In genomic region chr11:29279716-29280115, GRCh38 we compare ENCODE assay signal across 22 cellular contexts.
"Had no signal": no experiment of that assay in that cellular context is flagged by ENCODE, and none has a peak within 500 bp of the region (broad histone marks: within the 10 kb centered on the region; RNA-seq: fewer than 3 reads in every experiment).

No MANE protein-coding gene starts in this region.

- ATAC-seq: activated CD8-positive, alpha-beta memory T cell treated with anti-CD3 and anti-CD28 coated beads, Interleukin-2, amount 10 ng/mL, durations not matched to agents 7 days and 5 days; Panc1; Right ventricle myocardium inferior; WTC11 had no signal

- H3K4me3 ChIP-seq: SJCRH30 had no signal

- DNase-seq: activated CD4-positive, alpha-beta T cell treated with anti-CD3 and anti-CD28 coated beads, Interleukin-2, amount 10 ng/mL, durations not matched to agents 24 days and 14 days; activated CD4-positive, alpha-beta T cell treated with anti-CD3 and anti-CD28 coated beads, Interleukin-2, amount 50 U/mL, for 48 hours; activated CD4-positive, CD25-positive, alpha-beta regulatory T cell treated with anti-CD3 and anti-CD28 coated beads, Interleukin-2, amount 50 U/mL, for 72 hours; activated CD8-positive, alpha-beta memory T cell treated with anti-CD3 and anti-CD28 coated beads, Interleukin-2, amount 10 ng/mL, durations not matched to agents 7 days and 5 days; activated effector memory CD4-positive, alpha-beta T cell treated with Interleukin-2 at 50 U/mL for 16 hours; activated naive CD4-positive, alpha-beta T cell; activated T-cell treated with anti-CD3 and anti-CD28 coated beads, Interleukin-2, amount 50 U/mL, for 24 hours; aorta; central memory CD4-positive, alpha-beta T cell; KBM-7; NCI-H1092; NCI-H1417; NCI-H2029; NCI-H2107; NCI-H2171 treated with DMSO at 0.1 percent for 48 hours; NCI-H510A; NCI-H526 treated with DMSO at 0.1 percent for 48 hours; RPMI8226; SJCRH30 had no signal

- H3K9me3 ChIP-seq: SJCRH30 had no signal

- H3K36me3 ChIP-seq: SJCRH30 had no signal

- H3K27ac ChIP-seq: SJCRH30 had no signal
